Comparison of ENCODE assay signal across 12 cellular contexts in the genomic region with DNA sequence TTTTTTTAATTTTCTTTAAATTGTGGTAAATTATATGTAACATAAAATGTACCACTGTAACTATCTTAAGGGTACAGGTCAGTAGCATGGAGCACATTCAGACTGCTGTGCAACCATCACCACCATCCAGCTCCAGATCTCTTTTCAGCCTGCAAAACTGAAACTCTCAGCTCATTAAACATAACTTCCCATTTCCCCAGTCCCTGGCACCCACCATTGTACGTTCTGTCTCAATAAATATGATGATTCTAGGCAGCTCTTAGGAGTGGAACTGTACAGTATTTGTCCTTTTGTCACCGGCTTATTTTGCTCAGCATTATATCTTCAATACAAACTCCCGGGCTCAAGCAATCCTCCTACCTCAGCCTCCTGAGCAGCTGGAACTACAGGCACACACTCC. TPM values are rescaled to one million over a fixed set of nuclear protein-coding genes. Genes with fewer than 3 reads are reported as not detected.
DNase-seq lines count a peak whose midpoint lies in the region; ATAC-seq, FAIRE-seq and TF ChIP-seq lines count a peak whose summit lies in the region.
"Had no signal": no experiment of that assay in that cellular context is flagged by ENCODE, and none has a peak within 500 bp of the region (broad histone marks: within the 10 kb centered on the region; RNA-seq: fewer than 3 reads in every experiment).

No MANE protein-coding gene starts in this region.

- H3K9me3 Mint-ChIP-seq in T-helper 1 cell treated with Interleukin-12 subunit alpha and Interleukin-12 subunit beta and Interleukin-4 antibody, amounts not matched to agents 30 μg/mL and 1 μg/mL, for 36 hours: no peaks in the 10 kb centered on the region

- no peak for FAIRE-seq in small intestine (lab: Jason Lieb, UNC)
- FAIRE-seq: pancreas had no signal

- no peak overlapping the region for H2AK5ac ChIP-seq in trophoblast cell (ENCODE audit: low read length)

- H2BK5ac ChIP-seq in trophoblast cell (ENCODE audit: low read depth, low read length, poor library complexity): no peak overlapping the region

- no peaks in the 10 kb centered on the region for H3K9me3 ChIP-seq in small intestine (ENCODE audit: control insufficient read depth, low read depth)
- H3K9me3 ChIP-seq in trophoblast cell (ENCODE audit: insufficient read depth, low read depth, low read length): peaks cover 2% of the 10 kb centered on the region
- H3K9me3 ChIP-seq: pancreas had no signal

- no peak overlapping the region for H3K4me2 ChIP-seq in trophoblast cell (ENCODE audit: low read length)

- H3K4me1 Mint-ChIP-seq in T-helper 1 cell treated with Interleukin-12 subunit alpha and Interleukin-12 subunit beta and Interleukin-4 antibody, amounts not matched to agents 30 μg/mL and 1 μg/mL, for 36 hours (ENCODE audit: low read depth): peaks cover 53% of the 10 kb centered on the region

- no peak overlapping the region for H4K91ac ChIP-seq in trophoblast cell (ENCODE audit: low read depth, low read length)

- H3K27ac ChIP-seq in caudate nucleus (ENCODE audit: low read depth, low read length) (peak overlapping the region; percentile 44), small intestine (ENCODE audit: low read depth in 1 of 2, low read length in 1 of 2) (peak overlapping the region; percentile 80 to 90), trophoblast cell (ENCODE audit: low read depth, low read length) (no peak overlapping the region)
- H3K27ac ChIP-seq: 22Rv1 had no signal

- no peak overlapping the region for H4K12ac ChIP-seq in trophoblast cell (ENCODE audit: low read depth, low read length)

- H3K23ac ChIP-seq in trophoblast cell (ENCODE audit: low read length): no peak overlapping the region

- H3K4me1 ChIP-seq in small intestine (ENCODE audit: control insufficient read depth in 2 of 2, insufficient read depth in 1 of 2, low read depth in 1 of 2, low read length in 1 of 2): peaks cover 6 to 7% of the 10 kb centered on the region in 2 donors
- H3K4me1 ChIP-seq in trophoblast cell (ENCODE audit: control insufficient read depth in 1 of 2, insufficient read depth in 2 of 2, low read length in 2 of 2): no peaks in the 10 kb centered on the region
- H3K4me1 ChIP-seq: pancreas had no signal

- H3K9ac ChIP-seq in trophoblast cell (ENCODE audit: low read length): no peak overlapping the region

- no peaks in the 10 kb centered on the region for H3K79me2 ChIP-seq in trophoblast cell (ENCODE audit: control insufficient read depth, insufficient read depth, low read length, poor library complexity)

- WGBS in small intestine, 3 donors: 53 to 84% (median 69%) methylated on average over 3 of the region's 3 CpGs
- WGBS in trophoblast cell (ENCODE audit: extremely low coverage, insufficient coverage, insufficient read length): no CpG with 5 or more reads among the region's 3 CpGs

- no peak overlapping the region for H3K4ac ChIP-seq in trophoblast cell (ENCODE audit: low read depth, low read length)

- H2BK12ac ChIP-seq in trophoblast cell (ENCODE audit: low read length): no peak overlapping the region

- no peak overlapping the region for H3K18ac ChIP-seq in trophoblast cell (ENCODE audit: low read length)

- ATAC-seq in GM21825 (IDR thresholded peaks at IDR 0.05; ENCODE audit: unreplicated experiment): no peak

- peak overlapping the region; percentile 98 for H3K4me3 Mint-ChIP-seq in T-helper 1 cell treated with Interleukin-12 subunit alpha and Interleukin-12 subunit beta and Interleukin-4 antibody, amounts not matched to agents 30 μg/mL and 1 μg/mL, for 36 hours

- TF ChIP-seq POLR2A in NB4 (IDR thresholded peaks at IDR 0.05; ENCODE audit: extremely low read depth, insufficient read length): no peak

- H3K36me3 Mint-ChIP-seq in T-helper 1 cell treated with Interleukin-12 subunit alpha and Interleukin-12 subunit beta and Interleukin-4 antibody, amounts not matched to agents 30 μg/mL and 1 μg/mL, for 36 hours (ENCODE audit: low read depth): peaks cover 32% of the 10 kb centered on the region

- peak overlapping the region; percentile 97 for H3K27ac Mint-ChIP-seq in T-helper 1 cell treated with Interleukin-12 subunit alpha and Interleukin-12 subunit beta and Interleukin-4 antibody, amounts not matched to agents 30 μg/mL and 1 μg/mL, for 36 hours

- peak overlapping the region; percentile 61 for H3K4me3 ChIP-seq in NB4 (ENCODE audit: low read depth, low read length)
- peak overlapping the region in 1 of 2 donors; percentile 39 for H3K4me3 ChIP-seq in small intestine (ENCODE audit: low read depth in 1 of 2, low read length in 2 of 2)
- H3K4me3 ChIP-seq in trophoblast cell (ENCODE audit: low read depth, low read length): no peak overlapping the region
- H3K4me3 ChIP-seq: pancreas had no signal

- TF ChIP-seq CTCF in NB4 (IDR thresholded peaks at IDR 0.05; ENCODE audit: low read depth, low read length): no peak

- H3K36me3 ChIP-seq in small intestine (ENCODE audit: control insufficient read depth in 2 of 2, insufficient read depth in 2 of 2, low read length in 2 of 2) (no peaks in the 10 kb centered on the region), trophoblast cell (ENCODE audit: control insufficient read depth in 1 of 2, insufficient read depth in 2 of 2, low read length in 2 of 2) (no peaks in the 10 kb centered on the region)
- H3K36me3 ChIP-seq: pancreas had no signal

- H3K79me1 ChIP-seq in trophoblast cell (ENCODE audit: low read length): no peaks in the 10 kb centered on the region

- H4K8ac ChIP-seq in trophoblast cell (ENCODE audit: low read depth, low read length): no peak overlapping the region

- no peak overlapping the region for H2BK120ac ChIP-seq in trophoblast cell (ENCODE audit: insufficient read depth, low read length, poor library complexity)

- no peak for DNase-seq in T-helper 1 cell
- peak; percentile 79 for DNase-seq in NB4 (ENCODE audit: low read depth)
- DNase-seq in caudate nucleus (lab: John Stamatoyannopoulos, UW): no peak
- no peak for DNase-seq in small intestine
- DNase-seq in NCI-H2029 (lab: John Stamatoyannopoulos, UW): no peak
- DNase-seq in trophoblast cell: no peak
- DNase-seq: NCI-H345, pancreas, T-helper 9 cell had no signal

- H3K27me3 Mint-ChIP-seq in T-helper 1 cell treated with Interleukin-12 subunit alpha and Interleukin-12 subunit beta and Interleukin-4 antibody, amounts not matched to agents 30 μg/mL and 1 μg/mL, for 36 hours (ENCODE audit: low read depth): no peaks in the 10 kb centered on the region

- H3K27me3 ChIP-seq in small intestine (ENCODE audit: control insufficient read depth in 2 of 2, insufficient read depth in 2 of 2, low read length in 2 of 2): no peaks in the 10 kb centered on the region
- H3K27me3 ChIP-seq in trophoblast cell (ENCODE audit: insufficient read depth, low read length): no peaks in the 10 kb centered on the region
- H3K27me3 ChIP-seq: pancreas had no signal

- no peak overlapping the region for H2AFZ ChIP-seq in trophoblast cell (ENCODE audit: insufficient read depth, low read length, poor library complexity)

- H3K14ac ChIP-seq in trophoblast cell (ENCODE audit: low read length): no peak overlapping the region

RNA-seq across cellular contexts. Expression of gene ZC3H12D, which starts 1.5 kb away (rescaled TPM):
- 1 to 10 TPM; 2.0 to 3.2 (median 3.0) TPM for polyA plus RNA-seq in small intestine
- 0.04 and 0.06 TPM in 2 replicates for polyA plus RNA-seq in trophoblast cell (2013)
